ENCODE assay signal across 25 cellular contexts in the genomic region with DNA sequence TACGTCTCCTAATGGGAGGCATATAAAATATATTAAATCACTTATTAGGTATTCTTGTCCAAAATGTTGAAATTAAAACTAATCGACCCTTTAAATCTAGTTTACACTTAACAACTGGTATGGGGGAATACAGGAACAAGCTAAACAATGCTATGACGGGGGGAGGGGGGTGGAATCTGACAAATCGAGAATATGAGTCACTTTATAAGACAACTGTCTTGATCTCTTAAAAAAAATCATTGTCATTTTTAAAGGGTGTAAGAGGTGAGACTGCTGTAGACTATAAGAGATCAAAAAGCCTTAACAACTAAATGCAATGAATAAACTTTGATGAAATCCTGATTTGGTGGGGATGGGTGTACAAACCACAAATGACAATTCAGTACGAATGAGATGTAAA. TPM values are rescaled to one million over a fixed set of nuclear protein-coding genes. Genes with fewer than 3 reads are reported as not detected.
DNase-seq lines count a peak whose midpoint lies in the region; ATAC-seq and TF ChIP-seq lines count a peak whose summit lies in the region.
"Had no signal": no experiment of that assay in that cellular context is flagged by ENCODE, and none has a peak within 500 bp of the region (broad histone marks: within the 10 kb centered on the region; RNA-seq: fewer than 3 reads in every experiment).

No MANE protein-coding gene starts in this region.

- no peak overlapping the region for H3K9ac ChIP-seq in SK-N-MC (ENCODE audit: insufficient read length)

- H3K27me3 Mint-ChIP-seq in CD4-positive, CD25-positive, alpha-beta regulatory T cell: no peaks in the 10 kb centered on the region
- H3K27me3 Mint-ChIP-seq: activated CD4-positive, alpha-beta memory T cell treated with anti-CD3 and anti-CD28 coated beads for 36 hours; natural killer cell treated with Interleukin-12 subunit alpha and Interleukin-12 subunit beta and Interleukin-15 and Interleukin-18, amount 100 ng/mL, for 72 hours had no signal

- H3K27me3 ChIP-seq in CD4-positive, CD25-positive, alpha-beta regulatory T cell (ENCODE audit: control insufficient read depth, insufficient read depth, low read length): no peaks in the 10 kb centered on the region
- H3K27me3 ChIP-seq in psoas muscle (ENCODE audit: insufficient read depth in 3 of 3, low read length in 2 of 3): no peaks in the 10 kb centered on the region
- H3K27me3 ChIP-seq: esophagus muscularis mucosa, gastroesophageal sphincter, sigmoid colon had no signal

- no peak overlapping the region for H3K4me3 ChIP-seq in CD4-positive, CD25-positive, alpha-beta regulatory T cell (ENCODE audit: low read depth, low read length)
- H3K4me3 ChIP-seq in SK-N-MC (no peak overlapping the region), psoas muscle (peak overlapping the region; percentile 10)
- H3K4me3 ChIP-seq: esophagus muscularis mucosa, gastroesophageal sphincter, sigmoid colon had no signal

- no peak overlapping the region for H3K27ac ChIP-seq in CD4-positive, CD25-positive, alpha-beta regulatory T cell (ENCODE audit: insufficient read depth, low read length, poor library complexity, severe bottlenecking)
- H3K27ac ChIP-seq in SK-N-MC: 0 out of 2 replicates have a peak overlapping the region, but pooled peaks have one; percentile 23
- H3K27ac ChIP-seq in psoas muscle: peak overlapping the region; percentile 100
- H3K27ac ChIP-seq: esophagus muscularis mucosa, gastroesophageal sphincter, sigmoid colon had no signal

- no peak for TF ChIP-seq CTCF in psoas muscle (IDR thresholded peaks at IDR 0.05)

- WGBS in psoas muscle, 3 donors: 45 to 56% (median 49%) methylated on average over 5 of the region's 5 CpGs

- H3K27ac Mint-ChIP-seq in CD4-positive, CD25-positive, alpha-beta regulatory T cell: no peak overlapping the region
- H3K27ac Mint-ChIP-seq: activated CD4-positive, alpha-beta memory T cell treated with anti-CD3 and anti-CD28 coated beads for 36 hours; activated T-helper 1 cell treated with anti-CD3 and anti-CD28 coated beads, Interleukin-12 subunit alpha, Interleukin-12 subunit beta, Interleukin-2, Interleukin-4 antibody, amounts not matched to agents 30 ng/mL and 10 ng/mL and 1 ng/mL, durations not matched to agents 14 hours and 24 hours and 36 hours; mesothelial cell of epicardium; natural killer cell treated with Interleukin-12 subunit alpha and Interleukin-12 subunit beta and Interleukin-15 and Interleukin-18, amount 100 ng/mL, for 72 hours had no signal

- intact Hi-C loops in psoas muscle (cut with DNase I): no loop called here

- H3K9me3 Mint-ChIP-seq in CD4-positive, CD25-positive, alpha-beta regulatory T cell: no peaks in the 10 kb centered on the region
- H3K9me3 Mint-ChIP-seq: activated CD4-positive, alpha-beta memory T cell treated with anti-CD3 and anti-CD28 coated beads for 36 hours; activated T-helper 1 cell treated with anti-CD3 and anti-CD28 coated beads, Interleukin-12 subunit alpha, Interleukin-12 subunit beta, Interleukin-2, Interleukin-4 antibody, amounts not matched to agents 30 ng/mL and 10 ng/mL and 1 ng/mL, durations not matched to agents 14 hours and 24 hours and 36 hours; natural killer cell treated with Interleukin-12 subunit alpha and Interleukin-12 subunit beta and Interleukin-15 and Interleukin-18, amount 100 ng/mL, for 72 hours had no signal

- peaks cover 8% of the 10 kb centered on the region for H3K36me3 Mint-ChIP-seq in CD4-positive, CD25-positive, alpha-beta regulatory T cell
- H3K36me3 Mint-ChIP-seq: natural killer cell treated with Interleukin-12 subunit alpha and Interleukin-12 subunit beta and Interleukin-15 and Interleukin-18, amount 100 ng/mL, for 72 hours had no signal

- H3K9me3 ChIP-seq in CD4-positive, CD25-positive, alpha-beta regulatory T cell (ENCODE audit: control insufficient read depth in 2 of 2, low read length in 2 of 2): peaks cover 0 to 2% of the 10 kb centered on the region in 2 experiments
- H3K9me3 ChIP-seq in SK-N-MC (ENCODE audit: low read depth, low read length) (no peaks in the 10 kb centered on the region), psoas muscle (no peaks in the 10 kb centered on the region)
- H3K9me3 ChIP-seq: esophagus muscularis mucosa, gastroesophageal sphincter, sigmoid colon had no signal

- peak in 1 of 2 donors; percentile 48 for ATAC-seq in CD4-positive, CD25-positive, alpha-beta regulatory T cell (ENCODE audit: low read depth in 2 of 2)
- no peak for ATAC-seq in psoas muscle
- ATAC-seq: gastroesophageal sphincter, left ventricle myocardium superior had no signal

- peaks cover 45 to 84% (median 72%) of the 10 kb centered on the region in 4 donors for H3K4me1 Mint-ChIP-seq in CD4-positive, CD25-positive, alpha-beta regulatory T cell

- H3K4me3 Mint-ChIP-seq in CD4-positive, CD25-positive, alpha-beta regulatory T cell: peak overlapping the region in 3 of 4 donors; percentile 17 to 49 (median 18)
- H3K4me3 Mint-ChIP-seq: activated CD4-positive, alpha-beta memory T cell treated with anti-CD3 and anti-CD28 coated beads for 36 hours; activated T-helper 1 cell treated with anti-CD3 and anti-CD28 coated beads, Interleukin-12 subunit alpha, Interleukin-12 subunit beta, Interleukin-2, Interleukin-4 antibody, amounts not matched to agents 30 ng/mL and 10 ng/mL and 1 ng/mL, durations not matched to agents 14 hours and 24 hours and 36 hours; mesothelial cell of epicardium; natural killer cell treated with Interleukin-12 subunit alpha and Interleukin-12 subunit beta and Interleukin-15 and Interleukin-18, amount 100 ng/mL, for 72 hours had no signal

- H3K4me1 ChIP-seq in CD4-positive, CD25-positive, alpha-beta regulatory T cell (ENCODE audit: control insufficient read depth, insufficient read depth, low read length, poor library complexity, severe bottlenecking): peaks cover 29% of the 10 kb centered on the region
- peaks cover 74% of the 10 kb centered on the region for H3K4me1 ChIP-seq in psoas muscle

- peaks cover 6% of the 10 kb centered on the region for H3K36me3 ChIP-seq in CD4-positive, CD25-positive, alpha-beta regulatory T cell (ENCODE audit: control insufficient read depth, insufficient read depth, low read length)
- 0 out of 2 replicates have a peak, but pooled peaks cover 3% of the 10 kb centered on the region for H3K36me3 ChIP-seq in SK-N-MC (ENCODE audit: insufficient read depth, low read length)
- no peaks in the 10 kb centered on the region for H3K36me3 ChIP-seq in psoas muscle (ENCODE audit: insufficient read depth in 1 of 2, low read depth in 1 of 2)
- H3K36me3 ChIP-seq: esophagus muscularis mucosa, gastroesophageal sphincter, sigmoid colon had no signal

- peak; percentile 13 to 28 for DNase-seq in activated CD4-positive, alpha-beta T cell treated with anti-CD3 and anti-CD28 coated beads for 4 hours
- DNase-seq in activated CD4-positive, alpha-beta T cell treated with anti-CD3 and anti-CD28 coated beads for 1 hour: no peak
- DNase-seq in CD4-positive, CD25-positive, alpha-beta regulatory T cell: no peak
- DNase-seq in SK-N-MC (ENCODE audit: low read depth, low spot score): no peak
- no peak for DNase-seq in psoas muscle
- no peak for DNase-seq in HuH-7 (ENCODE audit: low spot score)
- DNase-seq in GF-D8 (lab: John Stamatoyannopoulos, UW): no peak
- DNase-seq in GM19240 (ENCODE audit: insufficient read length, low spot score): no peak
- DNase-seq: activated CD4-positive, alpha-beta memory T cell treated with anti-CD3 and anti-CD28 coated beads for 36 hours; effector memory CD4-positive, alpha-beta T cell; H7; left ventricle myocardium superior; NCI-H1092 treated with DMSO at 0.1 percent for 48 hours; NCI-H1930; NCI-H226; NCI-H774; sigmoid colon; T-helper 1 cell; trophoblast cell had no signal

RNA-seq across cellular contexts. Expression of gene MAP3K2, which starts 6.0 kb away (rescaled TPM):
- total RNA-seq in CD4-positive, CD25-positive, alpha-beta regulatory T cell: 95.7 TPM
- 10 to 100 TPM; 48.4 to 65.7 (median 50.5) TPM for polyA plus RNA-seq in CD4-positive, CD25-positive, alpha-beta regulatory T cell
- 10 to 100 TPM; 25.9 to 37.1 (median 30.9) TPM for total RNA-seq in psoas muscle
- 10 to 100 TPM in 1 of 3 donors, 1 to 10 TPM in 2; 4.2 to 11.7 (median 7.2) TPM for polyA plus RNA-seq in psoas muscle

RNA-seq across cellular contexts. Expression of gene PROC, which starts 36.5 kb away (rescaled TPM):
- not detected for total RNA-seq in CD4-positive, CD25-positive, alpha-beta regulatory T cell
- under 1 TPM in 1 of 4 donors, not detected in 3; 0.35 TPM for polyA plus RNA-seq in CD4-positive, CD25-positive, alpha-beta regulatory T cell
- total RNA-seq in psoas muscle: under 1 TPM in 1 of 4 donors, not detected in 3; 0.60 TPM
- polyA plus RNA-seq in psoas muscle: under 1 TPM in 1 of 3 donors, not detected in 2; 0.05 TPM
- total RNA-seq: A673; activated CD4-positive, alpha-beta memory T cell treated with anti-CD3 and anti-CD28 coated beads for 36 hours; esophagus muscularis mucosa; gastroesophageal sphincter; left ventricle myocardium superior; natural killer cell treated with Interleukin-12 subunit alpha and Interleukin-12 subunit beta and Interleukin-15 and Interleukin-18, amount 100 ng/mL, for 72 hours; sigmoid colon had no signal

Comparison
In these comparisons a context has a peak if more than half of its experiments do, and no peak if none do; other contexts are left out.
1. DNase-seq: peak in activated CD4-positive, alpha-beta T cell treated with anti-CD3 and anti-CD28 coated beads for 4 hours (2 of 2); none in activated CD4-positive, alpha-beta T cell treated with anti-CD3 and anti-CD28 coated beads for 1 hour (single experiment), CD4-positive, CD25-positive, alpha-beta regulatory T cell (0 of 3), SK-N-MC (single experiment), psoas muscle (0 of 2), HuH-7 (single experiment), GF-D8 (single experiment) and GM19240 (single experiment).